Comparison of ENCODE assay signal across 9 cellular contexts in genomic region chr2:237922641-237923361, GRCh38. TPM values are rescaled to one million over a fixed set of nuclear protein-coding genes. Genes with fewer than 3 reads are reported as not detected.
DNase-seq lines count a peak whose midpoint lies in the region; ATAC-seq and TF ChIP-seq lines count a peak whose summit lies in the region.
"Had no signal": no experiment of that assay in that cellular context is flagged by ENCODE, and none has a peak within 500 bp of the region (broad histone marks: within the 10 kb centered on the region; RNA-seq: fewer than 3 reads in every experiment).

No MANE protein-coding gene starts in this region.

- H2BK120ac ChIP-seq in mesendoderm (ENCODE audit: low read depth, low read length): no peak overlapping the region

- whole genome bisulfite sequencing in ovary, 3 donors: 27 to 46% (median 46%) methylated on average over 10 to 13 of the region's 13 CpGs
- no CpG with 5 or more reads among the region's 13 CpGs for WGBS in mesendoderm (ENCODE audit: extremely low coverage, insufficient coverage, low lambda C conversion rate)

- no peak overlapping the region for H2AK5ac ChIP-seq in mesendoderm (ENCODE audit: low read length)

- H4K5ac ChIP-seq in mesendoderm (ENCODE audit: low read length): no peak overlapping the region

- H3K4me3 ChIP-seq in BLaER1 treated with 17β-estradiol and CSF1 and Interleukin-3, amounts not matched to agents 10 nM and 100 nM: peak overlapping the region in 5 of 10 experiments; percentile 34 to 56 (median 45); a peak in 6 of 20 replicates
- H3K4me3 ChIP-seq in MG63: no peak overlapping the region; the same call in 1 of the 2 replicates
- no peak overlapping the region for H3K4me3 ChIP-seq in ovary
- no peak overlapping the region for H3K4me3 ChIP-seq in mesendoderm (ENCODE audit: low read length)
- H3K4me3 ChIP-seq: lung had no signal

- no peaks in the 10 kb centered on the region for H3K79me1 ChIP-seq in mesendoderm (ENCODE audit: low read length)

- no peaks in the 10 kb centered on the region; a peak in 1 of 22 replicates for H4K20me1 ChIP-seq in BLaER1 treated with 17β-estradiol and CSF1 and Interleukin-3, amounts not matched to agents 10 nM and 100 nM

- H3K9me3 Mint-ChIP-seq in central memory CD8-positive, alpha-beta T cell: no peaks in the 10 kb centered on the region

- H3K23ac ChIP-seq in mesendoderm (ENCODE audit: low read length): no peak overlapping the region

- intact Hi-C loops in ovary (cut with DNase I): loop anchor here in 2 of 4 donors (5.0 to 10.0 kb wide), 3 partner anchors 58 to 342 kb away; no protein-coding TSS in a partner anchor

- H3K4me1 ChIP-seq in BLaER1 treated with 17β-estradiol and CSF1 and Interleukin-3, amounts not matched to agents 10 nM and 100 nM: peaks cover 22 to 51% (median 23%) of the 10 kb centered on the region in 10 experiments
- H3K4me1 ChIP-seq in ovary (ENCODE audit: insufficient read depth) (peaks cover 6% of the 10 kb centered on the region), mesendoderm (ENCODE audit: control insufficient read depth, low read depth, low read length) (no peaks in the 10 kb centered on the region)

- no peak for TF ChIP-seq CTCF in ovary (IDR thresholded peaks at IDR 0.05)

- no peaks in the 10 kb centered on the region for H3K27me3 ChIP-seq in BLaER1 treated with 17β-estradiol and CSF1 and Interleukin-3, amounts not matched to agents 10 nM and 100 nM
- no peaks in the 10 kb centered on the region for H3K27me3 ChIP-seq in MG63
- H3K27me3 ChIP-seq in ovary: no peaks in the 10 kb centered on the region
- no peaks in the 10 kb centered on the region for H3K27me3 ChIP-seq in mesendoderm (ENCODE audit: insufficient read depth, low read length, poor library complexity)

- H3K4me3 Mint-ChIP-seq in central memory CD8-positive, alpha-beta T cell: peak overlapping the region; percentile 23

- H3K18ac ChIP-seq in mesendoderm (ENCODE audit: low read length): no peak overlapping the region

- peak overlapping the region; percentile 63 to 92 (median 77) for H3K4me2 ChIP-seq in BLaER1 treated with 17β-estradiol and CSF1 and Interleukin-3, amounts not matched to agents 10 nM and 100 nM
- no peak overlapping the region for H3K4me2 ChIP-seq in mesendoderm (ENCODE audit: low read length)

- no peak overlapping the region for H4K8ac ChIP-seq in mesendoderm (ENCODE audit: low read depth, low read length)

- peaks cover 2 to 7% (median 4%) of the 10 kb centered on the region in 11 experiments; a peak in 18 of 22 replicates for H3K9me3 ChIP-seq in BLaER1 treated with 17β-estradiol and CSF1 and Interleukin-3, amounts not matched to agents 10 nM and 100 nM (replicated peaks in 1 of 11)
- H3K9me3 ChIP-seq in MG63 (peaks cover 2% of the 10 kb centered on the region), ovary (no peaks in the 10 kb centered on the region)

- no peak overlapping the region for H2BK5ac ChIP-seq in mesendoderm (ENCODE audit: low read length)

- no peaks in the 10 kb centered on the region for H3K79me2 ChIP-seq in mesendoderm (ENCODE audit: control insufficient read depth, insufficient read depth, low read length)

- DNase-seq in MG63 (peak; percentile 60), ovary (peak in 1 of 5 donors; percentile 37), hepatic stellate cell (ENCODE audit: low spot score) (no peak), mesendoderm (no peak), NCI-H187 treated with DMSO at 0.1 percent for 48 hours (lab: John Stamatoyannopoulos, UW) (no peak)
- no peak for DNase-seq in central memory CD8-positive, alpha-beta T cell (ENCODE audit: low spot score in 2 of 2)

- H3K27me3 Mint-ChIP-seq in central memory CD8-positive, alpha-beta T cell: no peaks in the 10 kb centered on the region

- H3K56ac ChIP-seq in mesendoderm (ENCODE audit: low read length): no peak overlapping the region

- no peak overlapping the region for H3K27ac Mint-ChIP-seq in central memory CD8-positive, alpha-beta T cell (ENCODE audit: low read depth)

- no peak for TF ChIP-seq POLR2A in ovary (IDR thresholded peaks at IDR 0.05)

- H3K4ac ChIP-seq in mesendoderm (ENCODE audit: low read depth, low read length): no peak overlapping the region

- no peak overlapping the region for H2BK15ac ChIP-seq in mesendoderm (replicated peaks; ENCODE audit: low read depth)

- H3K27ac ChIP-seq in BLaER1 treated with 17β-estradiol and CSF1 and Interleukin-3, amounts not matched to agents 10 nM and 100 nM: peak overlapping the region in 4 of 11 experiments; percentile 28 to 64 (median 34); a peak in 5 of 22 replicates
- H3K27ac ChIP-seq in ovary: peak overlapping the region; percentile 42 to 60
- no peak overlapping the region for H3K27ac ChIP-seq in mesendoderm (ENCODE audit: low read depth, low read length)

- H3K36me3 ChIP-seq in BLaER1 treated with 17β-estradiol and CSF1 and Interleukin-3, amounts not matched to agents 10 nM and 100 nM: no peaks in the 10 kb centered on the region
- H3K36me3 ChIP-seq in MG63: 0 out of 2 replicates have a peak, but pooled peaks cover 6% of the 10 kb centered on the region
- no peaks in the 10 kb centered on the region for H3K36me3 ChIP-seq in ovary
- no peaks in the 10 kb centered on the region for H3K36me3 ChIP-seq in mesendoderm (ENCODE audit: control insufficient read depth, insufficient read depth, low read length)

- TF ChIP-seq EP300 in ovary (IDR thresholded peaks at IDR 0.05): no peak

- peak overlapping the region in 9 of 11 experiments; percentile 18 to 70 (median 46); a peak in 12 of 22 replicates for H3K9ac ChIP-seq in BLaER1 treated with 17β-estradiol and CSF1 and Interleukin-3, amounts not matched to agents 10 nM and 100 nM
- H3K9ac ChIP-seq in mesendoderm (ENCODE audit: low read length): no peak overlapping the region

- H3K36me3 Mint-ChIP-seq in central memory CD8-positive, alpha-beta T cell (ENCODE audit: insufficient read depth): peaks cover 4% of the 10 kb centered on the region

- H3K4me1 Mint-ChIP-seq in central memory CD8-positive, alpha-beta T cell: peaks cover 14% of the 10 kb centered on the region

- no peak for ATAC-seq in central memory CD8-positive, alpha-beta T cell (replicated peaks; ENCODE audit: extremely low read depth, poor library complexity, severe bottlenecking)
- no peak for ATAC-seq in HG03280 (IDR thresholded peaks at IDR 0.05; ENCODE audit: unreplicated experiment)

RNA-seq across cellular contexts. Expression of gene UBE2F, which starts 44.0 kb away (rescaled TPM):
- 121 and 138 TPM in 2 replicates for total RNA-seq in MG63 (2014; rRNA removed; shearing (Covaris generic); ENCODE audit: low replicate concordance)
- total RNA-seq in ovary: 10 to 100 TPM; 20.3 to 44.0 (median 23.8) TPM
- polyA plus RNA-seq in ovary: 10 to 100 TPM; 22.2 to 48.4 TPM
- 47.8 TPM for polyA plus RNA-seq in mesendoderm (2013, experiment 1 of 2)
- polyA plus RNA-seq in mesendoderm (2013, experiment 2 of 2): 49.3 TPM
